In genomic region chr5:179759961-179760541, GRCh38 we compare ENCODE assay signal across 8 cellular contexts. TPM values are rescaled to one million over a fixed set of nuclear protein-coding genes. Genes with fewer than 3 reads are reported as not detected.
DNase-seq lines count a peak whose midpoint lies in the region; ATAC-seq, FAIRE-seq and TF ChIP-seq lines count a peak whose summit lies in the region.

No MANE protein-coding gene starts in this region.

- peaks cover 15% of the 10 kb centered on the region for H3F3A ChIP-seq in MM.1S (ENCODE audit: insufficient read depth, low read length)

- TF ChIP-seq RAD21 in H1 (IDR thresholded peaks at IDR 0.05 in 1 of 2, conservative IDR thresholded peaks at IDR 0.05 in 1 of 2; ENCODE audit: low read depth in 2 of 2, low read length in 2 of 2) = no peak

- H3K56ac ChIP-seq in H1 (replicated peaks; ENCODE audit: insufficient read length, low read depth, low read length) = no peak overlapping the region

- H3K9ac ChIP-seq in H1 (replicated peaks in 1 of 4; ENCODE audit: extremely low read depth in 1 of 4, low read depth in 3 of 4, low read length in 3 of 4) (no peak overlapping the region; a peak in 2 of 7 replicates), MM.1S (ENCODE audit: low read length) (no peak overlapping the region)

- peak overlapping the region; percentile 60; the same call in 1 of the 2 replicates for H2BK12ac ChIP-seq in H1 (ENCODE audit: low read depth, low read length)

- POLR2A ChIA-PET in H1 (lab: Charles Lee; ENCODE audit: partially characterized antibody) = interaction anchor here (2.6 kb wide), 1 partner anchor 136 kb away, joined by 8 read pairs; the partner anchor contains the start of gene HNRNPH1

- FAIRE-seq in H1 (lab: Jason Lieb, UNC) = no peak

- H3K4me2 ChIP-seq in H1 (ENCODE audit: insufficient read depth in 1 of 2, low read depth in 2 of 2, low read length in 2 of 2) (no peak overlapping the region), MM.1S (ENCODE audit: low read depth, low read length) (no peak overlapping the region)

- CTCF ChIA-PET in activated naive CD4-positive, alpha-beta T cell treated with anti-CD3 and anti-CD28 coated beads, Interleukin-2, amount 10 ng/mL, durations not matched to agents 7 days and 5 days (lab: Charles Lee) = no interaction called here
- CTCF ChIA-PET in H1 (lab: Charles Lee; ENCODE audit: partially characterized antibody) = interaction anchor here (1.2 to 4.9 kb wide), 3 partner anchors 9 to 68 kb away, joined by 3 to 23 read pairs (median 3); no protein-coding TSS in a partner anchor
- CTCF ChIA-PET in Calu3 (lab: Charles Lee) = no interaction called here

- H3K23me2 ChIP-seq in H1 (ENCODE audit: low read depth, low read length) = no peaks in the 10 kb centered on the region

- no peak overlapping the region for H2BK15ac ChIP-seq in H1 (ENCODE audit: low read length)

- no peak overlapping the region for H2BK120ac ChIP-seq in H1 (replicated peaks; ENCODE audit: low read depth, low read length)

- H4K20me1 ChIP-seq in H1 (replicated peaks in 1 of 2; ENCODE audit: control insufficient read depth in 1 of 2, insufficient read depth in 2 of 2, low read length in 2 of 2) = peaks cover 30% of the 10 kb centered on the region in 2 experiments
- H4K20me1 ChIP-seq in MM.1S (ENCODE audit: insufficient read depth, low read length) = peaks cover 16% of the 10 kb centered on the region

- no peak for TF ChIP-seq POLR2A in H1 (IDR thresholded peaks at IDR 0.05; ENCODE audit: control extremely low read depth in 1 of 2, low read depth in 2 of 2, low read length in 2 of 2)

- H3K4me1 ChIP-seq in H1 (replicated peaks in 1 of 4; ENCODE audit: control insufficient read depth in 3 of 4, insufficient read depth in 4 of 4, low read length in 3 of 4) (peaks cover 3 to 19% (median 6%) of the 10 kb centered on the region in 4 experiments), MM.1S (ENCODE audit: low read length) (peaks cover 20% of the 10 kb centered on the region; the same call in 1 of the 2 replicates)

- H3K4me3 ChIP-seq in MG63 = no peak overlapping the region
- no peak overlapping the region for H3K4me3 ChIP-seq in H1 (ENCODE audit: extremely low read depth in 1 of 4, insufficient read depth in 2 of 4, low read depth in 3 of 4, low read length in 4 of 4)
- H3K4me3 ChIP-seq in MM.1S (ENCODE audit: low read length) = no peak overlapping the region

- WGBS in H1 (ENCODE audit: extremely low coverage in 1 of 2, insufficient coverage in 1 of 2, insufficient read length in 1 of 2, insufficient replicate concordance in 2 of 2, low coverage in 1 of 2, low lambda C conversion rate in 2 of 2, missing lambda C conversion rate in 1 of 2), 2 experiments = 86% methylated on average over 6 of the region's 6 CpGs; no CpG with 5 or more reads in 1 of the 2 experiments

- H2AFZ ChIP-seq in H1 (ENCODE audit: low read length) = no peak overlapping the region
- no peak overlapping the region for H2AFZ ChIP-seq in MM.1S (ENCODE audit: low read length)

- no peaks in the 10 kb centered on the region for H3K27me3 ChIP-seq in MG63
- H3K27me3 ChIP-seq in H1 (replicated peaks in 1 of 4; ENCODE audit: control insufficient read depth in 3 of 4, extremely low read depth in 1 of 4, insufficient read depth in 3 of 4, low read length in 3 of 4) = no peaks in the 10 kb centered on the region
- no peaks in the 10 kb centered on the region for H3K27me3 ChIP-seq in MM.1S (replicated peaks; ENCODE audit: insufficient read depth, low read length)

- no peak overlapping the region for H3K23ac ChIP-seq in H1 (ENCODE audit: insufficient read length)

- intact Hi-C loops in Calu3 (cut with micrococcal nuclease; ENCODE audit: unreplicated experiment) = loop anchor here (5.0 kb wide), 1 partner anchor 62 kb away; the partner anchor contains the start of gene SQSTM1

- peak overlapping the region; percentile 32; the same call in 1 of the 2 replicates for H3K18ac ChIP-seq in H1 (ENCODE audit: extremely low read depth, low read length)

- H4K91ac ChIP-seq in H1 (replicated peaks; ENCODE audit: insufficient read length, low read length) = no peak overlapping the region

- no peak overlapping the region for H2AK5ac ChIP-seq in H1 (ENCODE audit: low read depth, low read length)

- H4K8ac ChIP-seq in H1 (ENCODE audit: extremely low read depth, insufficient read depth, low read length) = no peak overlapping the region

- H3K36me3 ChIP-seq in MG63 (peaks cover 4% of the 10 kb centered on the region), H1 (ENCODE audit: control insufficient read depth in 2 of 4, insufficient read depth in 4 of 4, low read length in 3 of 4) (peaks cover 0 to under 1% (median 0%) of the 10 kb centered on the region in 4 experiments; a peak in 1 of 8 replicates), MM.1S (replicated peaks; ENCODE audit: insufficient read depth, low read length) (no peaks in the 10 kb centered on the region)

- H3K79me2 ChIP-seq in H1 (ENCODE audit: control insufficient read depth in 1 of 2, insufficient read depth in 2 of 2, low read length in 2 of 2) = peaks cover 3 to 78% of the 10 kb centered on the region in 2 experiments; a peak in 3 of 4 replicates
- peaks cover 91% of the 10 kb centered on the region for H3K79me2 ChIP-seq in MM.1S (ENCODE audit: low read length)

- no peak overlapping the region for H3K4ac ChIP-seq in H1 (replicated peaks; ENCODE audit: insufficient read length, low read depth, low read length)

- no peak overlapping the region for H3K27ac Mint-ChIP-seq in activated naive CD4-positive, alpha-beta T cell treated with anti-CD3 and anti-CD28 coated beads, Interleukin-2, amount 10 ng/mL, durations not matched to agents 7 days and 5 days
- H3K27ac Mint-ChIP-seq in Calu3 (ENCODE audit: unreplicated experiment) = no peak overlapping the region

- no peak overlapping the region for H4K5ac ChIP-seq in H1 (ENCODE audit: insufficient read length, low read depth, low read length)

- peak; percentile 27 for DNase-seq in activated naive CD4-positive, alpha-beta T cell treated with Interleukin-2 at 50 U/mL for 16 hours
- no peak for DNase-seq in activated naive CD4-positive, alpha-beta T cell treated with anti-CD3 and anti-CD28 coated beads, Interleukin-2, amount 10 ng/mL, durations not matched to agents 7 days and 5 days
- DNase-seq in MG63 = peak; percentile 10
- DNase-seq in H1 (ENCODE audit: low read depth in 1 of 2, low spot score in 2 of 2) = no peak
- no peak for DNase-seq in substantia nigra (lab: John Stamatoyannopoulos, UW)
- DNase-seq in Calu3 = no peak
- no peak for DNase-seq in MM.1S

- no peaks in the 10 kb centered on the region for H3K27me3 Mint-ChIP-seq in activated naive CD4-positive, alpha-beta T cell treated with anti-CD3 and anti-CD28 coated beads, Interleukin-2, amount 10 ng/mL, durations not matched to agents 7 days and 5 days
- no peaks in the 10 kb centered on the region for H3K27me3 Mint-ChIP-seq in Calu3 (ENCODE audit: unreplicated experiment)

- no peak for ATAC-seq in GM19452 (IDR thresholded peaks at IDR 0.05; ENCODE audit: unreplicated experiment)

- no peak for TF ChIP-seq EP300 in H1 (IDR thresholded peaks at IDR 0.05; ENCODE audit: borderline replicate concordance in 1 of 2, low read depth in 2 of 2, low read length in 2 of 2)

- no peaks in the 10 kb centered on the region for H3K9me3 ChIP-seq in MG63
- no peaks in the 10 kb centered on the region for H3K9me3 ChIP-seq in H1 (ENCODE audit: insufficient read depth in 2 of 2, low read depth in 1 of 2, low read length in 1 of 2)
- H3K9me3 ChIP-seq in MM.1S (replicated peaks; ENCODE audit: insufficient read depth, low read length) = no peaks in the 10 kb centered on the region

- no peaks in the 10 kb centered on the region for H3K9me2 ChIP-seq in MM.1S (replicated peaks; ENCODE audit: insufficient read depth, low read length)

- no peak overlapping the region; the same call in 1 of the 2 replicates for H2BK5ac ChIP-seq in H1 (ENCODE audit: low read depth, low read length)

- H3K79me1 ChIP-seq in H1 (ENCODE audit: low read depth, low read length) = peaks cover 24% of the 10 kb centered on the region

- no peak overlapping the region for H3K4me3 Mint-ChIP-seq in activated naive CD4-positive, alpha-beta T cell treated with anti-CD3 and anti-CD28 coated beads, Interleukin-2, amount 10 ng/mL, durations not matched to agents 7 days and 5 days
- no peak overlapping the region for H3K4me3 Mint-ChIP-seq in Calu3 (ENCODE audit: low read depth, unreplicated experiment)

- H2BK20ac ChIP-seq in H1 (ENCODE audit: low read length) = no peak overlapping the region

- no TSS peak for BruUV-seq in Calu3 (replicated peaks; lab: Mats Ljungman, UMichigan)

- no peaks in the 10 kb centered on the region for H3K9me3 Mint-ChIP-seq in activated naive CD4-positive, alpha-beta T cell treated with anti-CD3 and anti-CD28 coated beads, Interleukin-2, amount 10 ng/mL, durations not matched to agents 7 days and 5 days
- no peaks in the 10 kb centered on the region for H3K9me3 Mint-ChIP-seq in Calu3 (ENCODE audit: low read depth, unreplicated experiment)

- H3K27ac ChIP-seq in H1 (ENCODE audit: low read depth, low read length) (no peak overlapping the region), substantia nigra (ENCODE audit: low read depth, low read length, poor library complexity, severe bottlenecking) (peak overlapping the region; percentile 14), MM.1S (ENCODE audit: low read length) (no peak overlapping the region)

- H3K36me3 Mint-ChIP-seq in activated naive CD4-positive, alpha-beta T cell treated with anti-CD3 and anti-CD28 coated beads, Interleukin-2, amount 10 ng/mL, durations not matched to agents 7 days and 5 days = peaks cover 9% of the 10 kb centered on the region
- no peaks in the 10 kb centered on the region for H3K36me3 Mint-ChIP-seq in Calu3 (ENCODE audit: insufficient read depth, unreplicated experiment)

- H3K4me1 Mint-ChIP-seq in activated naive CD4-positive, alpha-beta T cell treated with anti-CD3 and anti-CD28 coated beads, Interleukin-2, amount 10 ng/mL, durations not matched to agents 7 days and 5 days = peaks cover 51% of the 10 kb centered on the region
- H3K4me1 Mint-ChIP-seq in Calu3 (ENCODE audit: low read depth, unreplicated experiment) = peaks cover 49% of the 10 kb centered on the region

- H3K14ac ChIP-seq in H1 (ENCODE audit: insufficient read length) = no peak overlapping the region

- no peak for TF ChIP-seq CTCF in H1 (IDR thresholded peaks at IDR 0.05; ENCODE audit: control extremely low read depth in 1 of 3, insufficient read depth in 1 of 3, low read depth in 1 of 3, low read length in 3 of 3)
- no peak for TF ChIP-seq CTCF in Calu3 (IDR thresholded peaks at IDR 0.05; ENCODE audit: unreplicated experiment)
- TF ChIP-seq CTCF in MM.1S (IDR thresholded peaks at IDR 0.05; ENCODE audit: low read length) = no peak

RNA-seq across cellular contexts. Expression of gene MAML1, which starts 27.4 kb away (rescaled TPM):
- total RNA-seq in MG63 (2014; rRNA removed; shearing (Covaris generic); ENCODE audit: low replicate concordance) = 10.6 and 21.3 TPM in 2 replicates
- 41.9 and 45.6 TPM in 2 replicates for total RNA-seq in H1 (2021; fragmentation: NEBNext Ultra II Directional; extraction: Animal tissue kit (Norgen Biotek cat#: 25700))
- 17.1 and 21.8 TPM in 2 replicates for polyA plus RNA-seq in H1 (2011; rRNA removed)
- 11.3 TPM for polyA plus RNA-seq in H1 (2011; cell fraction: cytosol; rRNA removed)
- 20.4 TPM for polyA plus RNA-seq in H1 (2011; cell fraction: nucleus; rRNA removed)
- 27.3 to 34.0 TPM (median 31.2 TPM) in 4 replicates for polyA plus RNA-seq in H1 (2012, experiment 1 of 2)
- polyA plus RNA-seq in H1 (2012, experiment 2 of 2) = 20.2 TPM
- polyA plus RNA-seq in H1 (2013, experiment 1 of 2) = 27.3 TPM
- 28.9 TPM for polyA plus RNA-seq in H1 (2013, experiment 2 of 2)
- polyA minus RNA-seq in H1 (2011; rRNA and poly(A)+ RNA removed) = 16.0 and 35.9 TPM in 2 replicates
- polyA minus RNA-seq in H1 (2011; cell fraction: cytosol; rRNA and poly(A)+ RNA removed) = 18.1 TPM
- polyA minus RNA-seq in H1 (2011; cell fraction: nucleus; rRNA and poly(A)+ RNA removed) = 20.5 TPM
- total RNA-seq in Calu3 (2022) = 37.0 and 38.5 TPM in 2 replicates

RNA-seq across cellular contexts. Expression of gene LTC4S, which starts 33.7 kb away (rescaled TPM):
- 1.7 TPM in 1 of 2 replicates, not detected in the other for total RNA-seq in MG63 (2014; rRNA removed; shearing (Covaris generic); ENCODE audit: low replicate concordance)
- 1.1 and 2.2 TPM in 2 replicates for total RNA-seq in H1 (2021; fragmentation: NEBNext Ultra II Directional; extraction: Animal tissue kit (Norgen Biotek cat#: 25700))
- 3.7 and 3.8 TPM in 2 replicates for polyA plus RNA-seq in H1 (2011; rRNA removed)
- 0.93 TPM for polyA plus RNA-seq in H1 (2011; cell fraction: cytosol; rRNA removed)
- polyA plus RNA-seq in H1 (2011; cell fraction: nucleus; rRNA removed) = 5.8 TPM
- polyA plus RNA-seq in H1 (2012, experiment 1 of 2) = 0.95 to 2.8 TPM (median 1.9 TPM) in 4 replicates
- 0.91 TPM for polyA plus RNA-seq in H1 (2012, experiment 2 of 2)
- polyA plus RNA-seq in H1 (2013, experiment 1 of 2) = 2.6 TPM
- polyA plus RNA-seq in H1 (2013, experiment 2 of 2) = 2.4 TPM
- not detected in 2 replicates for polyA minus RNA-seq in H1 (2011; rRNA and poly(A)+ RNA removed)
- not detected for polyA minus RNA-seq in H1 (2011; cell fraction: cytosol; rRNA and poly(A)+ RNA removed)
- polyA minus RNA-seq in H1 (2011; cell fraction: nucleus; rRNA and poly(A)+ RNA removed) = 2.3 TPM
- total RNA-seq in Calu3 (2022) = 2.2 and 4.9 TPM in 2 replicates

RNA-seq across cellular contexts. Expression of gene MGAT4B, which starts 46.6 kb away (rescaled TPM):
- total RNA-seq in MG63 (2014; rRNA removed; shearing (Covaris generic); ENCODE audit: low replicate concordance) = 149 and 238 TPM in 2 replicates
- total RNA-seq in H1 (2021; fragmentation: NEBNext Ultra II Directional; extraction: Animal tissue kit (Norgen Biotek cat#: 25700)) = 112 and 116 TPM in 2 replicates
- polyA plus RNA-seq in H1 (2011; rRNA removed) = 128 and 182 TPM in 2 replicates
- 107 TPM for polyA plus RNA-seq in H1 (2011; cell fraction: cytosol; rRNA removed)
- polyA plus RNA-seq in H1 (2011; cell fraction: nucleus; rRNA removed) = 485 TPM
- polyA plus RNA-seq in H1 (2012, experiment 1 of 2) = 120 to 133 TPM (median 129 TPM) in 4 replicates
- polyA plus RNA-seq in H1 (2012, experiment 2 of 2) = 128 TPM
- 81.5 TPM for polyA plus RNA-seq in H1 (2013, experiment 1 of 2)
- 77.1 TPM for polyA plus RNA-seq in H1 (2013, experiment 2 of 2)
- 93.9 and 120 TPM in 2 replicates for polyA minus RNA-seq in H1 (2011; rRNA and poly(A)+ RNA removed)
- 99.0 TPM for polyA minus RNA-seq in H1 (2011; cell fraction: cytosol; rRNA and poly(A)+ RNA removed)
- 145 TPM for polyA minus RNA-seq in H1 (2011; cell fraction: nucleus; rRNA and poly(A)+ RNA removed)
- total RNA-seq in Calu3 (2022) = 610 and 613 TPM in 2 replicates

Comparison
In these comparisons a context has a peak if more than half of its experiments do, and no peak if none do; other contexts are left out.
1. DNase-seq: peak in activated naive CD4-positive, alpha-beta T cell treated with Interleukin-2 at 50 U/mL for 16 hours (single experiment) and MG63 (single experiment); none in activated naive CD4-positive, alpha-beta T cell treated with anti-CD3 and anti-CD28 coated beads, Interleukin-2, amount 10 ng/mL, durations not matched to agents 7 days and 5 days (single experiment), H1 (0 of 2), substantia nigra (0 of 49), Calu3 (single experiment) and MM.1S (single experiment).